In the genomic region with DNA sequence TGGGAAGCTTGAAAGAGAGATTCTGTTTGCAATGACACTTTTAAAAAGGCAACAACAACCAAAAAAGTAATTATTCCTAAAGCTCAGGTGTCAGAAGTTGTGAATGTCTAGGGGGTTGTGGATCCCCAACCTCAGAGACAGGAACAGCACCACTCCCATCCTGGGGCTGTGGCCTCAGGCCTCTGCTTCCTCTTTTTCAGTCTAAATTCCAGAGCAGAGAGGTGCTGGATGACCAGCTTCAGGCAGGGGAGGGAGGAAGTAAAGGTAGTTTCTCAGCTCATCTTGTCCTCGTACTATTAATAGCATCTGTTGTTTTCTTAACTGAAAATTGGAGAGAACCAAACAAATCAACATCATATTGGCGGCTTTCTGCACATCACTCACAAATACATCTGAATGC, we compare ENCODE assay signal across 14 cellular contexts. TPM values are rescaled to one million over a fixed set of nuclear protein-coding genes. Genes with fewer than 3 reads are reported as not detected.
DNase-seq lines count a peak whose midpoint lies in the region; ATAC-seq, FAIRE-seq and TF ChIP-seq lines count a peak whose summit lies in the region.
"Had no signal": no experiment of that assay in that cellular context is flagged by ENCODE, and none has a peak within 500 bp of the region (broad histone marks: within the 10 kb centered on the region; RNA-seq: fewer than 3 reads in every experiment).

No MANE protein-coding gene starts in this region.

- peaks cover 12 to 74% of the 10 kb centered on the region in 2 experiments for H3K36me3 ChIP-seq in mesenchymal stem cell (ENCODE audit: control insufficient read depth in 1 of 2, insufficient read depth in 2 of 2, low read depth in 1 of 2, low read length in 2 of 2)
- H3K36me3 ChIP-seq: colonic mucosa had no signal

- H3K4me2 ChIP-seq in A549 (peak overlapping the region; percentile 17; the same call in 1 of the 3 replicates), mesenchymal stem cell (ENCODE audit: low read length, poor library complexity, severe bottlenecking) (no peak overlapping the region)

- 79% methylated on average over 2 of the region's 2 CpGs for WGBS in A549 (ENCODE audit: missing lambda C conversion rate)
- 8% methylated on average over 2 of the region's 2 CpGs for WGBS in mesenchymal stem cell

- H2BK15ac ChIP-seq in mesenchymal stem cell (ENCODE audit: low read depth, poor library complexity, severe bottlenecking), result no peak overlapping the region

- no peak for TF ChIP-seq EP300 in A549 (IDR thresholded peaks at IDR 0.05)

- H3K4me3 Mint-ChIP-seq in IgD-negative memory B cell, result peak overlapping the region; percentile 30 to 69 (median 40)
- no peak overlapping the region for H3K4me3 Mint-ChIP-seq in activated CD4-positive, alpha-beta T cell treated with anti-CD3 and anti-CD28 coated beads, Interleukin-2, amount 10 ng/mL, durations not matched to agents 7 days and 5 days

- H3K9me3 ChIP-seq in A549 (no peaks in the 10 kb centered on the region), mesenchymal stem cell (ENCODE audit: control insufficient read depth, low read length) (no peaks in the 10 kb centered on the region)
- H3K9me3 ChIP-seq: colonic mucosa had no signal

- no peaks in the 10 kb centered on the region for H3K9me3 Mint-ChIP-seq in IgD-negative memory B cell
- H3K9me3 Mint-ChIP-seq in activated CD4-positive, alpha-beta T cell treated with anti-CD3 and anti-CD28 coated beads, Interleukin-2, amount 10 ng/mL, durations not matched to agents 7 days and 5 days, result no peaks in the 10 kb centered on the region

- no peak overlapping the region for H3K23ac ChIP-seq in mesenchymal stem cell (ENCODE audit: low read length in 2 of 2)

- ATAC-seq in A549 (no peak), HG03025 (IDR thresholded peaks at IDR 0.05; ENCODE audit: low FRiP score, unreplicated experiment) (no peak), omental fat pad (ENCODE audit: low FRiP score) (no peak)

- peak overlapping the region; percentile 16 to 96 (median 63) for H3K27ac Mint-ChIP-seq in IgD-negative memory B cell
- H3K27ac Mint-ChIP-seq in activated CD4-positive, alpha-beta T cell treated with anti-CD3 and anti-CD28 coated beads, Interleukin-2, amount 10 ng/mL, durations not matched to agents 7 days and 5 days, result no peak overlapping the region

- POLR2A ChIA-PET in A549 (lab: Yijun Ruan, JAX), result interaction anchor here (1.6 kb wide), 1 partner anchor 8 kb away, joined by 5 read pairs; a partner anchor contains a TSS
- POLR2A ChIA-PET in activated CD4-positive, alpha-beta T cell treated with anti-CD3 and anti-CD28 coated beads, Interleukin-2, amount 10 ng/mL, durations not matched to agents 7 days and 5 days (lab: Charles Lee), result no interaction called here

- peaks cover 9% of the 10 kb centered on the region for H3K27me3 Mint-ChIP-seq in IgD-negative memory B cell
- peaks cover 12% of the 10 kb centered on the region for H3K27me3 Mint-ChIP-seq in activated CD4-positive, alpha-beta T cell treated with anti-CD3 and anti-CD28 coated beads, Interleukin-2, amount 10 ng/mL, durations not matched to agents 7 days and 5 days

- H4K91ac ChIP-seq in mesenchymal stem cell (ENCODE audit: low read length), result no peak overlapping the region

- H3K4me3 ChIP-seq in A549 (no peak overlapping the region), mesenchymal stem cell (ENCODE audit: insufficient read depth in 1 of 2, low read depth in 1 of 2, low read length in 2 of 2) (peak overlapping the region in 1 of 2 experiments; percentile 99)
- H3K4me3 ChIP-seq: colonic mucosa, lung had no signal

- no peaks in the 10 kb centered on the region for H3K27me3 ChIP-seq in mesenchymal stem cell (ENCODE audit: control insufficient read depth in 1 of 2, insufficient read depth in 1 of 2, low read length in 2 of 2)
- H3K27me3 ChIP-seq: colonic mucosa had no signal

- no peak overlapping the region; a peak in 1 of 6 replicates for H3K27ac ChIP-seq in A549
- H3K27ac ChIP-seq in mesenchymal stem cell (ENCODE audit: low read length, poor library complexity, severe bottlenecking), result peak overlapping the region; percentile 79
- H3K27ac ChIP-seq: C4-2B, colonic mucosa had no signal

- H2BK12ac ChIP-seq in mesenchymal stem cell (ENCODE audit: low read length in 2 of 2), result no peak overlapping the region

- H3K36me3 Mint-ChIP-seq in IgD-negative memory B cell, result no peaks in the 10 kb centered on the region
- H3K36me3 Mint-ChIP-seq in activated CD4-positive, alpha-beta T cell treated with anti-CD3 and anti-CD28 coated beads, Interleukin-2, amount 10 ng/mL, durations not matched to agents 7 days and 5 days (ENCODE audit: low read depth), result peaks cover 5% of the 10 kb centered on the region

- TF ChIP-seq RAD21 in A549 (conservative IDR thresholded peaks at IDR 0.05 in 1 of 2, IDR thresholded peaks at IDR 0.05 in 1 of 2), result no peak

- peak overlapping the region; percentile 85 for H3K9ac ChIP-seq in mesenchymal stem cell (ENCODE audit: low read length)

- no peak overlapping the region for H2BK5ac ChIP-seq in mesenchymal stem cell (ENCODE audit: low read depth, low read length, poor library complexity, severe bottlenecking)

- no peak overlapping the region for H2BK120ac ChIP-seq in mesenchymal stem cell (ENCODE audit: low read depth, low read length)

- H3K18ac ChIP-seq in mesenchymal stem cell (ENCODE audit: low read depth in 1 of 2, low read length in 2 of 2), result peak overlapping the region in 1 of 2 experiments; percentile 61

- peaks cover 70 to 86% (median 74%) of the 10 kb centered on the region in 3 donors for H3K4me1 Mint-ChIP-seq in IgD-negative memory B cell
- peaks cover 67% of the 10 kb centered on the region for H3K4me1 Mint-ChIP-seq in activated CD4-positive, alpha-beta T cell treated with anti-CD3 and anti-CD28 coated beads, Interleukin-2, amount 10 ng/mL, durations not matched to agents 7 days and 5 days

- H2AK5ac ChIP-seq in mesenchymal stem cell (ENCODE audit: low read length, severe bottlenecking), result no peak overlapping the region

- no peak for FAIRE-seq in A549 (lab: Jason Lieb, UNC)
- FAIRE-seq: TTC549 had no signal

- no peak overlapping the region for H3K14ac ChIP-seq in mesenchymal stem cell (ENCODE audit: low read length in 2 of 2)

- CTCF ChIA-PET in A549 (lab: Yijun Ruan, JAX), result interaction anchor here (0.9 to 1.0 kb wide), 2 partner anchors 25 to 31 kb away, joined by 5 read pairs; no protein-coding TSS in a partner anchor
- CTCF ChIA-PET in activated CD4-positive, alpha-beta T cell treated with anti-CD3 and anti-CD28 coated beads, Interleukin-2, amount 10 ng/mL, durations not matched to agents 7 days and 5 days (lab: Charles Lee), result interaction anchor here (1.0 to 1.4 kb wide), 4 partner anchors 9 to 103 kb away, joined by 3 to 6 read pairs (median 4); a partner anchor contains a TSS

- H4K8ac ChIP-seq in mesenchymal stem cell (ENCODE audit: low read length), result no peak overlapping the region

- TF ChIP-seq POLR2A in A549 (IDR thresholded peaks at IDR 0.05; ENCODE audit: low read length), result no peak

- TF ChIP-seq CTCF in A549 (IDR thresholded peaks at IDR 0.05) (no peak), omental fat pad (IDR thresholded peaks at IDR 0.05) (no peak)

- no peak overlapping the region for H2AFZ ChIP-seq in mesenchymal stem cell (ENCODE audit: low read depth, low read length)

- peaks cover 62% of the 10 kb centered on the region for H3K4me1 ChIP-seq in A549
- peaks cover 35% of the 10 kb centered on the region for H3K4me1 ChIP-seq in mesenchymal stem cell (ENCODE audit: control insufficient read depth, insufficient read depth, low read depth, low read length)
- H3K4me1 ChIP-seq: colonic mucosa had no signal

- no peaks in the 10 kb centered on the region for H3K79me1 ChIP-seq in mesenchymal stem cell (replicated peaks; ENCODE audit: low read length, poor library complexity, severe bottlenecking)

- H3K4ac ChIP-seq in mesenchymal stem cell (ENCODE audit: low read depth in 1 of 2, low read length in 2 of 2), result peak overlapping the region in 1 of 2 experiments; percentile 30

- DNase-seq in A549 (ENCODE audit: low read depth in 1 of 2, low spot score in 1 of 2) (no peak), UCSD-AML1 (lab: John Stamatoyannopoulos, UW; ENCODE audit: unreplicated experiment) (peak; percentile 18), mesenchymal stem cell (no peak), amniotic stem cell (lab: John Stamatoyannopoulos, UW) (no peak), omental fat pad (ENCODE audit: low spot score) (no peak)
- no peak for DNase-seq in activated CD4-positive, alpha-beta T cell treated with anti-CD3 and anti-CD28 coated beads, Interleukin-2, amount 10 ng/mL, durations not matched to agents 7 days and 5 days
- DNase-seq: activated gamma-delta T cell treated with Interleukin-2 at 50 U/mL for 16 hours, colonic mucosa, NCI-H1092 treated with DMSO at 0.1 percent for 48 hours had no signal

TF ChIP-seq in A549, 52 proteins besides CTCF, POLR2A, EP300 and RAD21:
- no peak for TF ChIP-seq CHD2 (IDR thresholded peaks at IDR 0.05; ENCODE audit: low read length, partially characterized antibody)
- TF ChIP-seq, protein P1, sequence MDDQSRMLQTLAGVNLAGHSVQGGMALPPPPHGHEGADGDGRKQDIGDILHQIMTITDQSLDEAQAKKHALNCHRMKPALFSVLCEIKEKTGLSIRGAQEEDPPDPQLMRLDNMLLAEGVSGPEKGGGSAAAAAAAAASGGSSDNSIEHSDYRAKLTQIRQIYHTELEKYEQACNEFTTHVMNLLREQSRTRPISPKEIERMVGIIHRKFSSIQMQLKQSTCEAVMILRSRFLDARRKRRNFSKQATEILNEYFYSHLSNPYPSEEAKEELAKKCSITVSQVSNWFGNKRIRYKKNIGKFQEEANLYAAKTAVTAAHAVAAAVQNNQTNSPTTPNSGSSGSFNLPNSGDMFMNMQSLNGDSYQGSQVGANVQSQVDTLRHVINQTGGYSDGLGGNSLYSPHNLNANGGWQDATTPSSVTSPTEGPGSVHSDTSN (IDR thresholded peaks at IDR 0.05), result no peak

RNA-seq across cellular contexts. Expression of a gene that starts 8.3 kb away (rescaled TPM):
- polyA plus RNA-seq in A549 (2011; rRNA removed), result 54.8 and 61.0 TPM in 2 replicates
- 19.3 and 27.1 TPM in 2 replicates for polyA plus RNA-seq in A549 (2012; cell fraction: cytosol; rRNA removed)
- polyA plus RNA-seq in A549 (2012; cell fraction: nucleus; rRNA removed), result 18.2 and 40.2 TPM in 2 replicates
- polyA plus RNA-seq in A549 (2017; fragmentation: RNase III; extraction: RNeasy Plus Mini Kit Qiagen cat#74134 plus additional on column Dnase treatment), result 16.8 to 20.8 TPM (median 18.9 TPM) in 3 replicates
- polyA minus RNA-seq in A549 (2011; rRNA and poly(A)+ RNA removed), result 34.8 and 36.1 TPM in 2 replicates
- polyA plus RNA-seq in IgD-negative memory B cell, result 118 TPM
- 234 TPM for polyA plus RNA-seq in mesenchymal stem cell (2013, experiment 1 of 2)
- 238 TPM for polyA plus RNA-seq in mesenchymal stem cell (2013, experiment 2 of 2)
- 1 to 10 TPM; 6.1 to 7.2 TPM for total RNA-seq in activated CD4-positive, alpha-beta T cell treated with anti-CD3 and anti-CD28 coated beads, Interleukin-2, amount 10 ng/mL, durations not matched to agents 7 days and 5 days
- 10 to 100 TPM; 11.4 to 28.6 (median 18.2) TPM for total RNA-seq in omental fat pad
